10 cellular contexts compared by ENCODE assay signal in genomic region chr4:182062936-182063335, GRCh38.
A peak's percentile ranks its signal among the peaks of the same experiment; 100 is the strongest.
DNase-seq lines count a peak whose midpoint lies in the region; ATAC-seq, FAIRE-seq and TF ChIP-seq lines count a peak whose summit lies in the region.
"Had no signal": no experiment of that assay in that cellular context is flagged by ENCODE, and none has a peak within 500 bp of the region (broad histone marks: within the 10 kb centered on the region; RNA-seq: fewer than 3 reads in every experiment).

No MANE protein-coding gene starts in this region.

- no peak for FAIRE-seq in A549 (lab: Jason Lieb, UNC)

- no peaks in the 10 kb centered on the region for H3K9me3 ChIP-seq in A549
- H3K9me3 ChIP-seq in heart right ventricle = no peaks in the 10 kb centered on the region

- H3K27ac ChIP-seq in A549 (no peak overlapping the region), heart right ventricle (no peak overlapping the region)

- CTCF ChIA-PET in A549 (lab: Yijun Ruan, JAX) = no interaction called here

- TF ChIP-seq POLR2A in A549 (IDR thresholded peaks at IDR 0.05; ENCODE audit: low read length) = no peak

- H3K4me1 ChIP-seq in A549 (peaks cover 5% of the 10 kb centered on the region; the same call in 1 of the 3 replicates), heart right ventricle (no peaks in the 10 kb centered on the region)

- DNase-seq in A549 (ENCODE audit: low read depth in 1 of 2, low spot score in 1 of 2) = no peak
- peak; percentile 81 for DNase-seq in H4 (ENCODE audit: low spot score)
- DNase-seq in foreskin melanocyte = peak; percentile 20
- DNase-seq in Kasumi-1 (lab: John Stamatoyannopoulos, UW) = no peak
- DNase-seq in T-helper 9 cell = no peak
- no peak for DNase-seq in stimulated activated CD4-positive, alpha-beta T cell treated with anti-CD3 and anti-CD28 coated beads, Interleukin-2, amount 100 ng/mL, for 48 hours
- DNase-seq in heart right ventricle = no peak
- DNase-seq: activated naive CD4-positive, alpha-beta T cell treated with Interleukin-2 at 50 U/mL for 16 hours had no signal

- TF ChIP-seq EP300 in A549 (IDR thresholded peaks at IDR 0.05) = no peak

- intact Hi-C loops in heart right ventricle (cut with DNase I) = no loop called here

- H3K27me3 ChIP-seq in heart right ventricle = peaks cover 0 to 6% (median 0%) of the 10 kb centered on the region in 7 donors

- H3K36me3 ChIP-seq in heart right ventricle = no peaks in the 10 kb centered on the region

- TF ChIP-seq CTCF in A549 (IDR thresholded peaks at IDR 0.05) (no peak), heart right ventricle (IDR thresholded peaks at IDR 0.05) (no peak)

- TF ChIP-seq RAD21 in A549 (conservative IDR thresholded peaks at IDR 0.05 in 1 of 2, IDR thresholded peaks at IDR 0.05 in 1 of 2) = no peak

- H3K4me3 ChIP-seq in A549 (no peak overlapping the region), heart right ventricle (no peak overlapping the region)

- no peak for ATAC-seq in A549
- peak; percentile 89 for ATAC-seq in SK-N-SH treated with all-trans-retinoic acid at 6 μM for 48 hours
- no peak for ATAC-seq in heart right ventricle
- ATAC-seq: natural killer cell treated with Interleukin-12 subunit alpha and Interleukin-12 subunit beta and Interleukin-15 and Interleukin-18, amount 100 ng/mL, for 72 hours had no signal

- 0 out of 3 replicates have a peak overlapping the region, but pooled peaks have one; percentile 2 for H3K4me2 ChIP-seq in A549

- POLR2A ChIA-PET in A549 (lab: Yijun Ruan, JAX) = no interaction called here

TF ChIP-seq in A549, 52 proteins besides CTCF, POLR2A, EP300 and RAD21:
- peak; percentile 96 for TF ChIP-seq MAFK (IDR thresholded peaks at IDR 0.05; ENCODE audit: partially characterized antibody)
- TF ChIP-seq, protein P1, sequence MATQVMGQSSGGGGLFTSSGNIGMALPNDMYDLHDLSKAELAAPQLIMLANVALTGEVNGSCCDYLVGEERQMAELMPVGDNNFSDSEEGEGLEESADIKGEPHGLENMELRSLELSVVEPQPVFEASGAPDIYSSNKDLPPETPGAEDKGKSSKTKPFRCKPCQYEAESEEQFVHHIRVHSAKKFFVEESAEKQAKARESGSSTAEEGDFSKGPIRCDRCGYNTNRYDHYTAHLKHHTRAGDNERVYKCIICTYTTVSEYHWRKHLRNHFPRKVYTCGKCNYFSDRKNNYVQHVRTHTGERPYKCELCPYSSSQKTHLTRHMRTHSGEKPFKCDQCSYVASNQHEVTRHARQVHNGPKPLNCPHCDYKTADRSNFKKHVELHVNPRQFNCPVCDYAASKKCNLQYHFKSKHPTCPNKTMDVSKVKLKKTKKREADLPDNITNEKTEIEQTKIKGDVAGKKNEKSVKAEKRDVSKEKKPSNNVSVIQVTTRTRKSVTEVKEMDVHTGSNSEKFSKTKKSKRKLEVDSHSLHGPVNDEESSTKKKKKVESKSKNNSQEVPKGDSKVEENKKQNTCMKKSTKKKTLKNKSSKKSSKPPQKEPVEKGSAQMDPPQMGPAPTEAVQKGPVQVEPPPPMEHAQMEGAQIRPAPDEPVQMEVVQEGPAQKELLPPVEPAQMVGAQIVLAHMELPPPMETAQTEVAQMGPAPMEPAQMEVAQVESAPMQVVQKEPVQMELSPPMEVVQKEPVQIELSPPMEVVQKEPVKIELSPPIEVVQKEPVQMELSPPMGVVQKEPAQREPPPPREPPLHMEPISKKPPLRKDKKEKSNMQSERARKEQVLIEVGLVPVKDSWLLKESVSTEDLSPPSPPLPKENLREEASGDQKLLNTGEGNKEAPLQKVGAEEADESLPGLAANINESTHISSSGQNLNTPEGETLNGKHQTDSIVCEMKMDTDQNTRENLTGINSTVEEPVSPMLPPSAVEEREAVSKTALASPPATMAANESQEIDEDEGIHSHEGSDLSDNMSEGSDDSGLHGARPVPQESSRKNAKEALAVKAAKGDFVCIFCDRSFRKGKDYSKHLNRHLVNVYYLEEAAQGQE (IDR thresholded peaks at IDR 0.05) = no peak
TF ChIP-seq in A549: peak in this region for 1.

TF ChIP-seq in SK-N-SH treated with all-trans-retinoic acid at 6 μM for 48 hours, 23 proteins besides CTCF, POLR2A, EP300 and RAD21:
- TF ChIP-seq PATZ1 (CRISPR knock-in tag; IDR thresholded peaks at IDR 0.05; ENCODE audit: borderline replicate concordance) (no peak), ISL1 (CRISPR knock-in tag; IDR thresholded peaks at IDR 0.05) (peak; percentile 48; the same call in 1 of the 2 replicates)

Comparison
In these comparisons a context has a peak if more than half of its experiments do, and no peak if none do; other contexts are left out.
1. DNase-seq: peak in H4 (single experiment) and foreskin melanocyte (single experiment); none in A549 (0 of 2), Kasumi-1 (0 of 2), T-helper 9 cell (single experiment), stimulated activated CD4-positive, alpha-beta T cell treated with anti-CD3 and anti-CD28 coated beads, Interleukin-2, amount 100 ng/mL, for 48 hours (0 of 2) and heart right ventricle (0 of 2).